In the genomic region with DNA sequence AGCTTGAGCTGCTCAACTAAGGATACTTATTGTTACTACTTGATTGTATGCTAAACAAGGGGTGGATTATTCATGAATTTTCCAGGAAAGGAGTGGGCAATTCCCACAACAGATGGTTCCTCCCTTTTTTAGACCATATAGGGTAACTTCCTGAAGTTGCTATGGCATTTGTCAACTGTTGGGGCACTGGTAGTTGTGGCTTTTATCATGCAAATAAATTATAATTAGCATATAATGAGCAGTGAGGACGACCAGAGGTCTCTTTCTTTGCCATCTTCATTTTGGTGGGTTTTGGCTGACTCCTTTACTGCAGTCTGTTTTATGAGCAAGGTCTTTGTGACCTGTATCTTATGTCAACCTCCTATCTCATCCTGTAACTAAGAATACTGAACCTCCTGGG, we compare ENCODE assay signal across 18 cellular contexts.
DNase-seq lines count a peak whose midpoint lies in the region; FAIRE-seq and TF ChIP-seq lines count a peak whose summit lies in the region.
"Had no signal": no experiment of that assay in that cellular context is flagged by ENCODE, and none has a peak within 500 bp of the region (broad histone marks: within the 10 kb centered on the region; RNA-seq: fewer than 3 reads in every experiment).

No MANE protein-coding gene starts in this region.

- no peak overlapping the region for H2BK20ac ChIP-seq in H1 (ENCODE audit: low read length)

- FAIRE-seq in H1 (lab: Jason Lieb, UNC) = no peak
- FAIRE-seq: D721Med, GM12892 had no signal

- no peaks in the 10 kb centered on the region for H4K20me1 ChIP-seq in H1 (replicated peaks in 1 of 2; ENCODE audit: control insufficient read depth in 1 of 2, insufficient read depth in 2 of 2, low read length in 2 of 2)
- H4K20me1 ChIP-seq: BLaER1 had no signal

- no peak for TF ChIP-seq POLR2A in H1 (IDR thresholded peaks at IDR 0.05; ENCODE audit: control extremely low read depth in 1 of 2, low read depth in 2 of 2, low read length in 2 of 2)
- TF ChIP-seq POLR2A in transverse colon (IDR thresholded peaks at IDR 0.05) = no peak

- in situ Hi-C loops in transverse colon (cut with MboI; ENCODE audit: low pct_ligation_motif_present in 1 of 4, low pct_unique_long_range_greater_than_20kb in 1 of 4, low sequenced_read_pairs in 3 of 4) = no loop called here

- H3K27me3 ChIP-seq in H1 (replicated peaks in 1 of 4; ENCODE audit: control insufficient read depth in 3 of 4, extremely low read depth in 1 of 4, insufficient read depth in 3 of 4, low read length in 3 of 4) (no peaks in the 10 kb centered on the region), mesendoderm (ENCODE audit: insufficient read depth, low read length, poor library complexity) (no peaks in the 10 kb centered on the region), transverse colon (no peaks in the 10 kb centered on the region)
- H3K27me3 ChIP-seq: BLaER1 had no signal

- TF ChIP-seq EP300 in H1 (IDR thresholded peaks at IDR 0.05; ENCODE audit: borderline replicate concordance in 1 of 2, low read depth in 2 of 2, low read length in 2 of 2) (no peak), transverse colon (IDR thresholded peaks at IDR 0.05; ENCODE audit: low read depth) (no peak)

- no peak overlapping the region for H4K8ac ChIP-seq in H1 (ENCODE audit: extremely low read depth, insufficient read depth, low read length)
- H4K8ac ChIP-seq in mesendoderm (ENCODE audit: low read depth, low read length) = no peak overlapping the region

- no peak overlapping the region for H2AFZ ChIP-seq in H1 (ENCODE audit: low read length)

- H2BK5ac ChIP-seq in H1 (ENCODE audit: low read depth, low read length) = no peak overlapping the region
- H2BK5ac ChIP-seq in mesendoderm (ENCODE audit: low read length) = no peak overlapping the region

- TF ChIP-seq CTCF in H1 (IDR thresholded peaks at IDR 0.05; ENCODE audit: control extremely low read depth in 1 of 3, insufficient read depth in 1 of 3, low read depth in 1 of 3, low read length in 3 of 3) = no peak
- no peak for TF ChIP-seq CTCF in GM10248 (IDR thresholded peaks at IDR 0.05; ENCODE audit: control extremely low read depth, extremely low read depth, low read depth, missing control alignments)
- TF ChIP-seq CTCF in transverse colon (IDR thresholded peaks at IDR 0.05) = no peak

- H3K9me3 ChIP-seq in H1 (ENCODE audit: insufficient read depth in 2 of 2, low read depth in 1 of 2, low read length in 1 of 2) (peaks cover 0 to 6% of the 10 kb centered on the region in 2 experiments; a peak in 2 of 4 replicates), transverse colon (no peaks in the 10 kb centered on the region)
- H3K9me3 ChIP-seq: BLaER1, Caco-2 had no signal

- intact Hi-C loops in transverse colon (cut with DNase I; ENCODE audit: low total_unique reads) = no loop called here

- H3K23me2 ChIP-seq in H1 (ENCODE audit: low read depth, low read length) = no peaks in the 10 kb centered on the region

- H3K23ac ChIP-seq in H1 (ENCODE audit: insufficient read length) (no peak overlapping the region), mesendoderm (ENCODE audit: low read length) (no peak overlapping the region)

- peak; percentile 86 for DNase-seq in NCI-H69 (lab: John Stamatoyannopoulos, UW)
- no peak for DNase-seq in H1 (ENCODE audit: low read depth in 1 of 2, low spot score in 2 of 2)
- peak; percentile 77 for DNase-seq in mesendoderm
- DNase-seq in A172 (ENCODE audit: low spot score) = no peak
- no peak for DNase-seq in GM10248 (ENCODE audit: extremely low spot score)
- no peak for DNase-seq in transverse colon
- DNase-seq: Caco-2; CD4-positive, CD25-positive, alpha-beta regulatory T cell; CD8-positive, alpha-beta T cell; DMS 273 treated with DMSO at 0.1 percent for 48 hours; DMS79; EL; GF-D8; H9 had no signal

- H3K18ac ChIP-seq in H1 (ENCODE audit: extremely low read depth, low read length) (no peak overlapping the region), mesendoderm (ENCODE audit: low read length) (no peak overlapping the region)

- no peak overlapping the region for H2AK5ac ChIP-seq in H1 (ENCODE audit: low read depth, low read length)
- H2AK5ac ChIP-seq in mesendoderm (ENCODE audit: low read length) = no peak overlapping the region

- H3K79me2 ChIP-seq in H1 (ENCODE audit: control insufficient read depth in 1 of 2, insufficient read depth in 2 of 2, low read length in 2 of 2) (no peaks in the 10 kb centered on the region), mesendoderm (ENCODE audit: control insufficient read depth, insufficient read depth, low read length) (no peaks in the 10 kb centered on the region)

- TF ChIP-seq RAD21 in H1 (IDR thresholded peaks at IDR 0.05 in 1 of 2, conservative IDR thresholded peaks at IDR 0.05 in 1 of 2; ENCODE audit: low read depth in 2 of 2, low read length in 2 of 2) = no peak

- H3K4ac ChIP-seq in H1 (replicated peaks; ENCODE audit: insufficient read length, low read depth, low read length) (no peak overlapping the region), mesendoderm (ENCODE audit: low read depth, low read length) (no peak overlapping the region)

- POLR2A ChIA-PET in H1 (lab: Charles Lee; ENCODE audit: partially characterized antibody) (no interaction called here), GM10248 (lab: Yijun Ruan, JAX) (no interaction called here)

- no peaks in the 10 kb centered on the region for H3K79me1 ChIP-seq in H1 (ENCODE audit: low read depth, low read length)
- no peaks in the 10 kb centered on the region for H3K79me1 ChIP-seq in mesendoderm (ENCODE audit: low read length)

- H3K36me3 ChIP-seq in H1 (ENCODE audit: control insufficient read depth in 2 of 4, insufficient read depth in 4 of 4, low read length in 3 of 4) (no peaks in the 10 kb centered on the region; a peak in 1 of 8 replicates), mesendoderm (ENCODE audit: control insufficient read depth, insufficient read depth, low read length) (no peaks in the 10 kb centered on the region), transverse colon (no peaks in the 10 kb centered on the region)
- H3K36me3 ChIP-seq: BLaER1 had no signal

- 0 out of 7 replicates have a peak, but pooled peaks cover 0 to 2% (median 0%) of the 10 kb centered on the region in 4 experiments for H3K4me1 ChIP-seq in H1 (replicated peaks in 1 of 4; ENCODE audit: control insufficient read depth in 3 of 4, insufficient read depth in 4 of 4, low read length in 3 of 4)
- H3K4me1 ChIP-seq in mesendoderm (ENCODE audit: control insufficient read depth, low read depth, low read length) = no peaks in the 10 kb centered on the region
- H3K4me1 ChIP-seq in transverse colon = no peaks in the 10 kb centered on the region
- H3K4me1 ChIP-seq: BLaER1, Caco-2 had no signal

- H2BK15ac ChIP-seq in H1 (ENCODE audit: low read length) = no peak overlapping the region
- H2BK15ac ChIP-seq in mesendoderm (replicated peaks; ENCODE audit: low read depth) = no peak overlapping the region

- H3K4me2 ChIP-seq in H1 (ENCODE audit: insufficient read depth in 1 of 2, low read depth in 2 of 2, low read length in 2 of 2) (no peak overlapping the region), mesendoderm (ENCODE audit: low read length) (no peak overlapping the region)
- H3K4me2 ChIP-seq: BLaER1 had no signal

- H3K4me3 ChIP-seq in H1 (ENCODE audit: extremely low read depth in 1 of 4, insufficient read depth in 2 of 4, low read depth in 3 of 4, low read length in 4 of 4) (no peak overlapping the region), mesendoderm (ENCODE audit: low read length) (no peak overlapping the region), transverse colon (no peak overlapping the region)
- H3K4me3 ChIP-seq: BLaER1 had no signal

- H2BK120ac ChIP-seq in H1 (replicated peaks; ENCODE audit: low read depth, low read length) = no peak overlapping the region
- H2BK120ac ChIP-seq in mesendoderm (ENCODE audit: low read depth, low read length) = no peak overlapping the region

- no peak overlapping the region for H2BK12ac ChIP-seq in H1 (ENCODE audit: low read depth, low read length)

- H4K5ac ChIP-seq in H1 (ENCODE audit: insufficient read length, low read depth, low read length) = no peak overlapping the region
- no peak overlapping the region for H4K5ac ChIP-seq in mesendoderm (ENCODE audit: low read length)

- H3K9ac ChIP-seq in H1 (replicated peaks in 1 of 4; ENCODE audit: extremely low read depth in 1 of 4, low read depth in 3 of 4, low read length in 3 of 4) = no peak overlapping the region
- H3K9ac ChIP-seq in mesendoderm (ENCODE audit: low read length) = no peak overlapping the region
- H3K9ac ChIP-seq: BLaER1 had no signal

- H4K91ac ChIP-seq in H1 (replicated peaks; ENCODE audit: insufficient read length, low read length) = no peak overlapping the region

- no peak overlapping the region for H3K14ac ChIP-seq in H1 (ENCODE audit: insufficient read length)

- no peak overlapping the region for H3K56ac ChIP-seq in H1 (replicated peaks; ENCODE audit: insufficient read length, low read depth, low read length)
- no peak overlapping the region for H3K56ac ChIP-seq in mesendoderm (ENCODE audit: low read length)

- H3K27ac ChIP-seq in H1 (ENCODE audit: low read depth, low read length) (no peak overlapping the region), mesendoderm (ENCODE audit: low read depth, low read length) (no peak overlapping the region), transverse colon (no peak overlapping the region)
- H3K27ac ChIP-seq: BLaER1, C4-2B had no signal

- CTCF ChIA-PET in H1 (lab: Charles Lee; ENCODE audit: partially characterized antibody) (no interaction called here), GM10248 (lab: Yijun Ruan, JAX) (no interaction called here)

- 54% methylated on average over 1 of the region's 1 CpG; no CpG with 5 or more reads in 1 of the 2 experiments for WGBS in H1 (ENCODE audit: extremely low coverage in 1 of 2, insufficient coverage in 1 of 2, insufficient read length in 1 of 2, insufficient replicate concordance in 2 of 2, low coverage in 1 of 2, low lambda C conversion rate in 2 of 2, missing lambda C conversion rate in 1 of 2), 2 experiments
- no CpG with 5 or more reads among the region's 1 CpG for WGBS in mesendoderm (ENCODE audit: extremely low coverage, insufficient coverage, low lambda C conversion rate)
- WGBS in transverse colon (ENCODE audit: low coverage in 1 of 2), 2 donors = 20 to 22% methylated on average over 1 of the region's 1 CpG

TF ChIP-seq in H1, 55 proteins besides CTCF, POLR2A, EP300 and RAD21:
- TF ChIP-seq POU5F1 (IDR thresholded peaks at IDR 0.05; ENCODE audit: low read depth, low read length) (peak; percentile 84; the same call in 1 of the 2 replicates), HDAC6 (IDR thresholded peaks at IDR 0.05; ENCODE audit: low read depth, low read length) (no peak), SRF (IDR thresholded peaks at IDR 0.05; ENCODE audit: low read depth, low read length) (peak; percentile 84)

Comparison
In these comparisons a context has a peak if more than half of its experiments do, and no peak if none do; other contexts are left out.
1. DNase-seq: peak in NCI-H69 (single experiment) and mesendoderm (single experiment); none in H1 (0 of 2), A172 (single experiment), GM10248 (single experiment) and transverse colon (single experiment).